ENCODE assay signal across 1 cellular context in the genomic region with DNA sequence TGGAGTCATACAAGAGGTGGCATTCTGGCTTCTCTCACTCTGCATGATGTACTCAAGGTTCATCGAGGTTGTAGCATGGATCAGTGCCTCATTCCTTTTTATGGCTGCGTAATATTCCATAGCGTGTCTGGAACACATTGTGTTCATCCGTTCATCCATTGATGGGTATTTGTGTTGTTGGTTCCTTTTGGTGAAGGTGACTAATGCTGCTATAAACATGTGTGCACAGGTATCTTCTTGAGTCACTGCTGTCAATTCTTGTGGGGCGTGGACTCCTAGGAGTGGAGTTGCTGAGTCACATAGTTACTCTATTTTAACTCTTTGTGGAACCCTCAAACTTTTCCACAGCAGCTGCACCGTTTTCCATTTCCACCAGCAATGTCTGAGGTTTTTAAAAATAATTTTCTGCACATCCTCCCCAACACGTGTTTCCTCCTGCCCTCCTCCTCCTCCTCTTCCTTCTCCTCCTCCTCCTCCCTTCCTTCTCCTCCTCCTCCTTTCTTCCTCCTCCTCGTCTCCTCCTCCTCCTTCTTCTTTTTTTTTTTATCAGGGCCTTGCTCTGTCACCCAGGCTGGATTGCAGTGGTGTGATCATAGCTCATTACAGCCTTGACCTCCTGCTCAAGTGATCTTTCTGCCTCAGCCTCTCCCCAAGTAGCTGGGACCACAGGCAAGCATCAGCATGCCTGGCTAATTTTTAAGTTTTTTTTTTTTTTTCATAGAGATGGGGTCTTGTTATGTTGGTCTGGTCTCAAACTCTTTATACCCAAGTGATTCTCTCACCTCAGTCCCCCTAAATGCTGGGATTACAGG.
TF ChIP-seq lines count a peak whose summit lies in the region.

No MANE protein-coding gene starts in this region.

TF ChIP-seq in K562, 482 proteins besides CTCF, POLR2A, EP300 and RAD21 (continued from another document and continues in another):
- TF ChIP-seq, protein P1, sequence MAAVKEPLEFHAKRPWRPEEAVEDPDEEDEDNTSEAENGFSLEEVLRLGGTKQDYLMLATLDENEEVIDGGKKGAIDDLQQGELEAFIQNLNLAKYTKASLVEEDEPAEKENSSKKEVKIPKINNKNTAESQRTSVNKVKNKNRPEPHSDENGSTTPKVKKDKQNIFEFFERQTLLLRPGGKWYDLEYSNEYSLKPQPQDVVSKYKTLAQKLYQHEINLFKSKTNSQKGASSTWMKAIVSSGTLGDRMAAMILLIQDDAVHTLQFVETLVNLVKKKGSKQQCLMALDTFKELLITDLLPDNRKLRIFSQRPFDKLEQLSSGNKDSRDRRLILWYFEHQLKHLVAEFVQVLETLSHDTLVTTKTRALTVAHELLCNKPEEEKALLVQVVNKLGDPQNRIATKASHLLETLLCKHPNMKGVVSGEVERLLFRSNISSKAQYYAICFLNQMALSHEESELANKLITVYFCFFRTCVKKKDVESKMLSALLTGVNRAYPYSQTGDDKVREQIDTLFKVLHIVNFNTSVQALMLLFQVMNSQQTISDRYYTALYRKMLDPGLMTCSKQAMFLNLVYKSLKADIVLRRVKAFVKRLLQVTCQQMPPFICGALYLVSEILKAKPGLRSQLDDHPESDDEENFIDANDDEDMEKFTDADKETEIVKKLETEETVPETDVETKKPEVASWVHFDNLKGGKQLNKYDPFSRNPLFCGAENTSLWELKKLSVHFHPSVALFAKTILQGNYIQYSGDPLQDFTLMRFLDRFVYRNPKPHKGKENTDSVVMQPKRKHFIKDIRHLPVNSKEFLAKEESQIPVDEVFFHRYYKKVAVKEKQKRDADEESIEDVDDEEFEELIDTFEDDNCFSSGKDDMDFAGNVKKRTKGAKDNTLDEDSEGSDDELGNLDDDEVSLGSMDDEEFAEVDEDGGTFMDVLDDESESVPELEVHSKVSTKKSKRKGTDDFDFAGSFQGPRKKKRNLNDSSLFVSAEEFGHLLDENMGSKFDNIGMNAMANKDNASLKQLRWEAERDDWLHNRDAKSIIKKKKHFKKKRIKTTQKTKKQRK (IDR thresholded peaks at IDR 0.05; ENCODE audit: borderline replicate concordance, low read depth, low read length), result no peak
- peak; percentile 67 for TF ChIP-seq SMARCA4 (IDR thresholded peaks at IDR 0.05)
- TF ChIP-seq SIN3B (IDR thresholded peaks at IDR 0.05; ENCODE audit: low read depth), result no peak
- TF ChIP-seq SOX6 (IDR thresholded peaks at IDR 0.05), result no peak
- no peak for TF ChIP-seq SMARCB1 (IDR thresholded peaks at IDR 0.05; ENCODE audit: insufficient read length, low read depth)
- no peak for TF ChIP-seq MCM7 (IDR thresholded peaks at IDR 0.05)
- TF ChIP-seq JUND (IDR thresholded peaks at IDR 0.05; ENCODE audit: borderline replicate concordance, low read depth, low read length), result peak; percentile 19; the same call in 1 of the 2 replicates
- peak; percentile 67; the same call in 2 of the 3 replicates for TF ChIP-seq JUND (tag; IDR thresholded peaks at IDR 0.05; ENCODE audit: borderline replicate concordance, low read depth, low read length)
- TF ChIP-seq, protein P2, sequence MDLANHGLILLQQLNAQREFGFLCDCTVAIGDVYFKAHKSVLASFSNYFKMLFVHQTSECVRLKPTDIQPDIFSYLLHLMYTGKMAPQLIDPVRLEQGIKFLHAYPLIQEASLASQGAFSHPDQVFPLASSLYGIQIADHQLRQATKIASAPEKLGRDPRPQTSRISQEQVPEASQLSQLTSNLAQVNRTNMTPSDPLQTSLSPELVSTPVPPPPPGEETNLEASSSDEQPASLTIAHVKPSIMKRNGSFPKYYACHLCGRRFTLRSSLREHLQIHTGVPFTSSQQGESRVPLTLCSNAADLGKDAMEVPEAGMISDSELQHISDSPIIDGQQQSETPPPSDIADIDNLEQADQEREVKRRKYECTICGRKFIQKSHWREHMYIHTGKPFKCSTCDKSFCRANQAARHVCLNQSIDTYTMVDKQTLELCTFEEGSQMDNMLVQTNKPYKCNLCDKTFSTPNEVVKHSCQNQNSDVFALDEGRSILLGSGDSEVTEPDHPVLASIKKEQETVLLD (IDR thresholded peaks at IDR 0.05), result peak; percentile 58; the same call in 1 of the 2 replicates
- TF ChIP-seq, protein P3, sequence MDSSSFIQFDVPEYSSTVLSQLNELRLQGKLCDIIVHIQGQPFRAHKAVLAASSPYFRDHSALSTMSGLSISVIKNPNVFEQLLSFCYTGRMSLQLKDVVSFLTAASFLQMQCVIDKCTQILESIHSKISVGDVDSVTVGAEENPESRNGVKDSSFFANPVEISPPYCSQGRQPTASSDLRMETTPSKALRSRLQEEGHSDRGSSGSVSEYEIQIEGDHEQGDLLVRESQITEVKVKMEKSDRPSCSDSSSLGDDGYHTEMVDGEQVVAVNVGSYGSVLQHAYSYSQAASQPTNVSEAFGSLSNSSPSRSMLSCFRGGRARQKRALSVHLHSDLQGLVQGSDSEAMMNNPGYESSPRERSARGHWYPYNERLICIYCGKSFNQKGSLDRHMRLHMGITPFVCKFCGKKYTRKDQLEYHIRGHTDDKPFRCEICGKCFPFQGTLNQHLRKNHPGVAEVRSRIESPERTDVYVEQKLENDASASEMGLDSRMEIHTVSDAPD (CRISPR knock-in tag; IDR thresholded peaks at IDR 0.05), result no peak
- no peak for TF ChIP-seq SREBF2 (CRISPR knock-in tag; IDR thresholded peaks at IDR 0.05)
- TF ChIP-seq HDAC1 (IDR thresholded peaks at IDR 0.05), result peak in 1 of 2 experiments; percentile 55; a peak in 1 of 4 replicates
- 0 out of 2 replicates have a peak, but pooled peaks have one; percentile 43 for TF ChIP-seq GATAD2B (IDR thresholded peaks at IDR 0.05; ENCODE audit: borderline replicate concordance)
- TF ChIP-seq, protein P4, sequence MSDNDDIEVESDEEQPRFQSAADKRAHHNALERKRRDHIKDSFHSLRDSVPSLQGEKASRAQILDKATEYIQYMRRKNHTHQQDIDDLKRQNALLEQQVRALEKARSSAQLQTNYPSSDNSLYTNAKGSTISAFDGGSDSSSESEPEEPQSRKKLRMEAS (CRISPR knock-in tag; IDR thresholded peaks at IDR 0.05), result no peak
- TF ChIP-seq NCOA2 (IDR thresholded peaks at IDR 0.05; ENCODE audit: partially characterized antibody in 2 of 2), result no peak
- TF ChIP-seq, protein P5, sequence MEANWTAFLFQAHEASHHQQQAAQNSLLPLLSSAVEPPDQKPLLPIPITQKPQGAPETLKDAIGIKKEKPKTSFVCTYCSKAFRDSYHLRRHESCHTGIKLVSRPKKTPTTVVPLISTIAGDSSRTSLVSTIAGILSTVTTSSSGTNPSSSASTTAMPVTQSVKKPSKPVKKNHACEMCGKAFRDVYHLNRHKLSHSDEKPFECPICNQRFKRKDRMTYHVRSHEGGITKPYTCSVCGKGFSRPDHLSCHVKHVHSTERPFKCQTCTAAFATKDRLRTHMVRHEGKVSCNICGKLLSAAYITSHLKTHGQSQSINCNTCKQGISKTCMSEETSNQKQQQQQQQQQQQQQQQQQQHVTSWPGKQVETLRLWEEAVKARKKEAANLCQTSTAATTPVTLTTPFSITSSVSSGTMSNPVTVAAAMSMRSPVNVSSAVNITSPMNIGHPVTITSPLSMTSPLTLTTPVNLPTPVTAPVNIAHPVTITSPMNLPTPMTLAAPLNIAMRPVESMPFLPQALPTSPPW (CRISPR knock-in tag; IDR thresholded peaks at IDR 0.05), result no peak
- TF ChIP-seq FOXJ3 (CRISPR knock-in tag; IDR thresholded peaks at IDR 0.05), result no peak
- TF ChIP-seq ZNF444 (CRISPR knock-in tag; IDR thresholded peaks at IDR 0.05), result no peak
- TF ChIP-seq, protein P6, sequence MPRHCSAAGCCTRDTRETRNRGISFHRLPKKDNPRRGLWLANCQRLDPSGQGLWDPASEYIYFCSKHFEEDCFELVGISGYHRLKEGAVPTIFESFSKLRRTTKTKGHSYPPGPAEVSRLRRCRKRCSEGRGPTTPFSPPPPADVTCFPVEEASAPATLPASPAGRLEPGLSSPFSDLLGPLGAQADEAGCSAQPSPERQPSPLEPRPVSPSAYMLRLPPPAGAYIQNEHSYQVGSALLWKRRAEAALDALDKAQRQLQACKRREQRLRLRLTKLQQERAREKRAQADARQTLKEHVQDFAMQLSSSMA (CRISPR knock-in tag; IDR thresholded peaks at IDR 0.05), result no peak
- TF ChIP-seq RCOR1 (IDR thresholded peaks at IDR 0.05; ENCODE audit: borderline replicate concordance in 1 of 2, low read depth in 2 of 2, low read length in 2 of 2), result peak in 1 of 2 experiments; percentile 58; a peak in 2 of 4 replicates
- TF ChIP-seq, protein P7, sequence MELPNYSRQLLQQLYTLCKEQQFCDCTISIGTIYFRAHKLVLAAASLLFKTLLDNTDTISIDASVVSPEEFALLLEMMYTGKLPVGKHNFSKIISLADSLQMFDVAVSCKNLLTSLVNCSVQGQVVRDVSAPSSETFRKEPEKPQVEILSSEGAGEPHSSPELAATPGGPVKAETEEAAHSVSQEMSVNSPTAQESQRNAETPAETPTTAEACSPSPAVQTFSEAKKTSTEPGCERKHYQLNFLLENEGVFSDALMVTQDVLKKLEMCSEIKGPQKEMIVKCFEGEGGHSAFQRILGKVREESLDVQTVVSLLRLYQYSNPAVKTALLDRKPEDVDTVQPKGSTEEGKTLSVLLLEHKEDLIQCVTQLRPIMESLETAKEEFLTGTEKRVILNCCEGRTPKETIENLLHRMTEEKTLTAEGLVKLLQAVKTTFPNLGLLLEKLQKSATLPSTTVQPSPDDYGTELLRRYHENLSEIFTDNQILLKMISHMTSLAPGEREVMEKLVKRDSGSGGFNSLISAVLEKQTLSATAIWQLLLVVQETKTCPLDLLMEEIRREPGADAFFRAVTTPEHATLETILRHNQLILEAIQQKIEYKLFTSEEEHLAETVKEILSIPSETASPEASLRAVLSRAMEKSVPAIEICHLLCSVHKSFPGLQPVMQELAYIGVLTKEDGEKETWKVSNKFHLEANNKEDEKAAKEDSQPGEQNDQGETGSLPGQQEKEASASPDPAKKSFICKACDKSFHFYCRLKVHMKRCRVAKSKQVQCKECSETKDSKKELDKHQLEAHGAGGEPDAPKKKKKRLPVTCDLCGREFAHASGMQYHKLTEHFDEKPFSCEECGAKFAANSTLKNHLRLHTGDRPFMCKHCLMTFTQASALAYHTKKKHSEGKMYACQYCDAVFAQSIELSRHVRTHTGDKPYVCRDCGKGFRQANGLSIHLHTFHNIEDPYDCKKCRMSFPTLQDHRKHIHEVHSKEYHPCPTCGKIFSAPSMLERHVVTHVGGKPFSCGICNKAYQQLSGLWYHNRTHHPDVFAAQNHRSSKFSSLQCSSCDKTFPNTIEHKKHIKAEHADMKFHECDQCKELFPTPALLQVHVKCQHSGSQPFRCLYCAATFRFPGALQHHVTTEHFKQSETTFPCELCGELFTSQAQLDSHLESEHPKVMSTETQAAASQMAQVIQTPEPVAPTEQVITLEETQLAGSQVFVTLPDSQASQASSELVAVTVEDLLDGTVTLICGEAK (IDR thresholded peaks at IDR 0.05), result 0 out of 2 replicates have a peak, but pooled peaks have one; percentile 23
- TF ChIP-seq, protein P7 (CRISPR knock-in tag; IDR thresholded peaks at IDR 0.05), result no peak
- TF ChIP-seq KDM1A (IDR thresholded peaks at IDR 0.05), result peak; percentile 56 to 83; a peak in 2 of 4 replicates
- no peak for TF ChIP-seq TAF1 (IDR thresholded peaks at IDR 0.05; ENCODE audit: control insufficient read depth, extremely low read depth, insufficient read depth, low read length, severe bottlenecking)
- TF ChIP-seq HDAC3 (IDR thresholded peaks at IDR 0.05; ENCODE audit: borderline replicate concordance, partially characterized antibody), result no peak
- TF ChIP-seq CBFA2T3 (IDR thresholded peaks at IDR 0.05), result peak; percentile 22; the same call in 1 of the 2 replicates
- TF ChIP-seq ZNF165 (CRISPR knock-in tag; IDR thresholded peaks at IDR 0.05; ENCODE audit: borderline replicate concordance), result no peak
- TF ChIP-seq C11orf30 (IDR thresholded peaks at IDR 0.05; ENCODE audit: low read depth), result peak; percentile 89
- TF ChIP-seq CTBP1 (IDR thresholded peaks at IDR 0.05; ENCODE audit: borderline replicate concordance), result 0 out of 2 replicates have a peak, but pooled peaks have one; percentile 33
- no peak for TF ChIP-seq RAD51 (IDR thresholded peaks at IDR 0.05; ENCODE audit: borderline replicate concordance, low read depth)
- TF ChIP-seq, protein P8, sequence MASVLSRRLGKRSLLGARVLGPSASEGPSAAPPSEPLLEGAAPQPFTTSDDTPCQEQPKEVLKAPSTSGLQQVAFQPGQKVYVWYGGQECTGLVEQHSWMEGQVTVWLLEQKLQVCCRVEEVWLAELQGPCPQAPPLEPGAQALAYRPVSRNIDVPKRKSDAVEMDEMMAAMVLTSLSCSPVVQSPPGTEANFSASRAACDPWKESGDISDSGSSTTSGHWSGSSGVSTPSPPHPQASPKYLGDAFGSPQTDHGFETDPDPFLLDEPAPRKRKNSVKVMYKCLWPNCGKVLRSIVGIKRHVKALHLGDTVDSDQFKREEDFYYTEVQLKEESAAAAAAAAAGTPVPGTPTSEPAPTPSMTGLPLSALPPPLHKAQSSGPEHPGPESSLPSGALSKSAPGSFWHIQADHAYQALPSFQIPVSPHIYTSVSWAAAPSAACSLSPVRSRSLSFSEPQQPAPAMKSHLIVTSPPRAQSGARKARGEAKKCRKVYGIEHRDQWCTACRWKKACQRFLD (CRISPR knock-in tag; IDR thresholded peaks at IDR 0.05), result no peak
- TF ChIP-seq FOXA3 (CRISPR knock-in tag; conservative IDR thresholded peaks at IDR 0.05 in 1 of 2, IDR thresholded peaks at IDR 0.05 in 1 of 2), result 0 out of 4 replicates have a peak, but pooled peaks of 1 of the 2 experiments have one; percentile 17
